ENCODE assay signal across 17 cellular contexts in the genomic region with DNA sequence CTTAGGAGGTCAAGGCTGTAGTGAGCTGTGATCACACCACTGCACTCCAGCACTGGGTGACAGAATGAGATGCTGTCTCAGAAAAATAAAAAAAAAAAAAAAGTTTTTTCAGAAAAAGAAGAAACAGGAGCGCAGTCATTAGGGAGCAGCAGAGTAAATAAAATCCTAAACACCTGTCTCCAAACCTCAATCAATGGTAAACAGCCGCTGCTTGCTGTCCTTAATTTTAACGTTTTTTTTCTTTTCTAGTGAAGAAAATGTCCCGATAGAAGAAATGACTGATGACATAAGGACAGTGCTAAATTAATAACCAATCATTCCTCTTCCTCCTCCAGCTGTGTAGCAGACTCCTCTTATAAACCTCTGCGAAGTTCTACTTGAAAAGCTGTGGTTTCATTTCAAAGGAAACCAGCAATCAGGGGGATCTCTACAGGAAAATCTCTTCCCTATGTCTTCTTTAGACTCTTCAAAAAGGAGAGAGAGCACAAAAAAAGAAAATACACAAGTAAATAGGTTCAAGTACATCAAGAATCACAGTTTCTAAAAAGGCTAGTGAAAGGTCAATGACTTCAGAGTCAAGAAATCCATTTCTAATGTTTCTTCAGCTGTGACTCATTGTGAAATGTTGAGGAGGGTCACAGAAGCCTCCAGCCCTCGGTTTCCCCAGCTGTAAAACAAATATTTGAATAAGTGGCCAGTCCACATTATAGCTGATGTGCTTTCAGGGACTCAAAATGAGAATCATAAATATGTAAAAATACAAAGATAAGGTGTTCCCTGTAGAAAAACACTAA.
DNase-seq lines count a peak whose midpoint lies in the region; ATAC-seq, FAIRE-seq and TF ChIP-seq lines count a peak whose summit lies in the region.
"Had no signal": no experiment of that assay in that cellular context is flagged by ENCODE, and none has a peak within 500 bp of the region (broad histone marks: within the 10 kb centered on the region; RNA-seq: fewer than 3 reads in every experiment).

No MANE protein-coding gene starts in this region.

- H3K9me3 Mint-ChIP-seq in astrocyte (ENCODE audit: unreplicated experiment): no peaks in the 10 kb centered on the region
- H3K9me3 Mint-ChIP-seq: H9 had no signal

- CTCF ChIA-PET in PC-3 (lab: Charles Lee): no interaction called here

- no peak overlapping the region for H2BK15ac ChIP-seq in mesenchymal stem cell (ENCODE audit: low read depth, poor library complexity, severe bottlenecking)

- no peak overlapping the region for H3K4me3 Mint-ChIP-seq in astrocyte (ENCODE audit: unreplicated experiment)
- H3K4me3 Mint-ChIP-seq: CD8-positive, alpha-beta memory T cell; H9 had no signal

- POLR2A ChIA-PET in PC-3 (lab: Charles Lee; ENCODE audit: unreplicated experiment): no interaction called here

- peak; percentile 17 for DNase-seq in Jurkat, Clone E6-1 (ENCODE audit: low read depth, low spot score)
- no peak for DNase-seq in astrocyte (ENCODE audit: low read depth)
- no peak for DNase-seq in mesenchymal stem cell
- no peak for DNase-seq in PC-3
- no peak for DNase-seq in ureter (ENCODE audit: low spot score)
- DNase-seq: BE2C; CD8-positive, alpha-beta memory T cell; DND-41; GDM1; H9; IMR-90; NCI-H1436; NCI-H2029 treated with DMSO at 0.1 percent for 48 hours; NCI-H510A treated with DMSO at 0.1 percent for 48 hours; RPMI8226 had no signal

- BruUV-seq in PC-3 (replicated peaks; lab: Mats Ljungman, UMichigan): no TSS peak

- H3K27me3 ChIP-seq in astrocyte (ENCODE audit: insufficient read depth, low read length): no peaks in the 10 kb centered on the region
- no peaks in the 10 kb centered on the region for H3K27me3 ChIP-seq in mesenchymal stem cell (ENCODE audit: control insufficient read depth in 1 of 2, insufficient read depth in 1 of 2, low read length in 2 of 2)
- H3K27me3 ChIP-seq in skeletal muscle satellite cell (ENCODE audit: control insufficient read depth, insufficient read depth, low read length): no peaks in the 10 kb centered on the region
- no peaks in the 10 kb centered on the region for H3K27me3 ChIP-seq in PC-3 (ENCODE audit: low read length)
- H3K27me3 ChIP-seq: BE2C had no signal

- H3K4me1 Mint-ChIP-seq in astrocyte (ENCODE audit: low read depth, unreplicated experiment): peaks cover 20% of the 10 kb centered on the region
- H3K4me1 Mint-ChIP-seq: CD8-positive, alpha-beta memory T cell had no signal

- H3K27me3 Mint-ChIP-seq in astrocyte (ENCODE audit: low read depth, unreplicated experiment): no peaks in the 10 kb centered on the region

- H3K9me2 ChIP-seq in PC-3 (replicated peaks; ENCODE audit: low read length): 0 out of 2 replicates have a peak, but pooled peaks cover 3% of the 10 kb centered on the region

- peak overlapping the region; percentile 64 for H3K27ac Mint-ChIP-seq in astrocyte (ENCODE audit: unreplicated experiment)
- H3K27ac Mint-ChIP-seq: CD8-positive, alpha-beta memory T cell; H9 had no signal

- H3K4ac ChIP-seq in mesenchymal stem cell (ENCODE audit: low read depth in 1 of 2, low read length in 2 of 2): no peak overlapping the region

- FAIRE-seq in astrocyte (lab: Jason Lieb, UNC): no peak

- no peak overlapping the region for H3K9ac ChIP-seq in astrocyte (ENCODE audit: low read length)
- H3K9ac ChIP-seq in mesenchymal stem cell (ENCODE audit: low read length): peak overlapping the region; percentile 23
- no peak overlapping the region for H3K9ac ChIP-seq in skeletal muscle satellite cell (ENCODE audit: low read depth, low read length)
- no peak overlapping the region for H3K9ac ChIP-seq in PC-3 (ENCODE audit: low read length)

- H2BK120ac ChIP-seq in mesenchymal stem cell (ENCODE audit: low read depth, low read length): no peak overlapping the region

- H4K8ac ChIP-seq in mesenchymal stem cell (ENCODE audit: low read length): no peak overlapping the region

- H3F3A ChIP-seq in PC-3 (ENCODE audit: low read length, unreplicated experiment): no peaks in the 10 kb centered on the region

- no peak overlapping the region for H4K91ac ChIP-seq in mesenchymal stem cell (ENCODE audit: low read length)

- H2AFZ ChIP-seq in astrocyte (ENCODE audit: low read depth, low read length) (no peak overlapping the region), mesenchymal stem cell (ENCODE audit: low read depth, low read length) (no peak overlapping the region), PC-3 (ENCODE audit: low read length) (no peak overlapping the region)

- H3K4me2 ChIP-seq in astrocyte (ENCODE audit: low read length) (peak overlapping the region; percentile 58), mesenchymal stem cell (ENCODE audit: low read length, poor library complexity, severe bottlenecking) (no peak overlapping the region), skeletal muscle satellite cell (ENCODE audit: low read length) (peak overlapping the region; percentile 65), PC-3 (ENCODE audit: low read length) (no peak overlapping the region)

- ATAC-seq in PC-3 (no peak), HG03354 (IDR thresholded peaks at IDR 0.05; ENCODE audit: poor library complexity, severe bottlenecking, unreplicated experiment) (no peak)

- no peak overlapping the region for H3K27ac ChIP-seq in astrocyte (ENCODE audit: low read depth, low read length)
- H3K27ac ChIP-seq in mesenchymal stem cell (ENCODE audit: low read length, poor library complexity, severe bottlenecking): no peak overlapping the region
- no peak overlapping the region for H3K27ac ChIP-seq in PC-3 (ENCODE audit: low read length)

- H3K4me3 ChIP-seq in Jurkat, Clone E6-1 (ENCODE audit: low read length): no peak overlapping the region
- no peak overlapping the region for H3K4me3 ChIP-seq in astrocyte (ENCODE audit: insufficient read depth, low read depth, low read length)
- peak overlapping the region in 1 of 2 experiments; percentile 2 for H3K4me3 ChIP-seq in mesenchymal stem cell (ENCODE audit: insufficient read depth in 1 of 2, low read depth in 1 of 2, low read length in 2 of 2)
- peak overlapping the region; percentile 8 for H3K4me3 ChIP-seq in skeletal muscle satellite cell (ENCODE audit: low read length)
- no peak overlapping the region for H3K4me3 ChIP-seq in PC-3 (ENCODE audit: low read length)

- no peak overlapping the region for H2AK5ac ChIP-seq in mesenchymal stem cell (ENCODE audit: low read length, severe bottlenecking)

- no peak overlapping the region for H3K18ac ChIP-seq in mesenchymal stem cell (ENCODE audit: low read depth in 1 of 2, low read length in 2 of 2)

- no peak overlapping the region for H2BK12ac ChIP-seq in mesenchymal stem cell (ENCODE audit: low read length in 2 of 2)

- H2BK5ac ChIP-seq in mesenchymal stem cell (ENCODE audit: low read depth, low read length, poor library complexity, severe bottlenecking): no peak overlapping the region

- H3K4me1 ChIP-seq in astrocyte (ENCODE audit: insufficient read depth, low read length) (peaks cover 17% of the 10 kb centered on the region), mesenchymal stem cell (ENCODE audit: control insufficient read depth, insufficient read depth, low read depth, low read length) (peaks cover 6% of the 10 kb centered on the region), skeletal muscle satellite cell (ENCODE audit: control insufficient read depth, insufficient read depth, low read length) (peaks cover 28% of the 10 kb centered on the region), PC-3 (ENCODE audit: insufficient read depth, low read length) (peaks cover 17% of the 10 kb centered on the region)
- H3K4me1 ChIP-seq: BE2C had no signal

- no peak for TF ChIP-seq CTCF in astrocyte (IDR thresholded peaks at IDR 0.05; ENCODE audit: insufficient read depth, low read depth, low read length)
- TF ChIP-seq CTCF in PC-3 (conservative IDR thresholded peaks at IDR 0.05; ENCODE audit: low read depth, low read length): no peak

- no peaks in the 10 kb centered on the region for H4K20me1 ChIP-seq in astrocyte (ENCODE audit: insufficient read depth, low read length)
- H4K20me1 ChIP-seq in PC-3 (ENCODE audit: low read length): no peaks in the 10 kb centered on the region

- H3K9me3 ChIP-seq in astrocyte (ENCODE audit: insufficient read depth, low read depth, low read length) (no peaks in the 10 kb centered on the region), mesenchymal stem cell (ENCODE audit: control insufficient read depth, low read length) (no peaks in the 10 kb centered on the region), skeletal muscle satellite cell (replicated peaks; ENCODE audit: low read length) (no peaks in the 10 kb centered on the region), PC-3 (ENCODE audit: low read length) (no peaks in the 10 kb centered on the region)
- H3K9me3 ChIP-seq: BE2C had no signal

- H3K14ac ChIP-seq in mesenchymal stem cell (ENCODE audit: low read length in 2 of 2): no peak overlapping the region

- no peak overlapping the region for H3K23ac ChIP-seq in mesenchymal stem cell (ENCODE audit: low read length in 2 of 2)

- no peaks in the 10 kb centered on the region for H3K36me3 Mint-ChIP-seq in astrocyte (ENCODE audit: low read depth, unreplicated experiment)
- H3K36me3 Mint-ChIP-seq: CD8-positive, alpha-beta memory T cell had no signal

- WGBS in mesenchymal stem cell: 57% methylated on average over 4 of the region's 6 CpGs

- H3K36me3 ChIP-seq in astrocyte (ENCODE audit: insufficient read depth, low read length) (no peaks in the 10 kb centered on the region), mesenchymal stem cell (ENCODE audit: control insufficient read depth in 1 of 2, insufficient read depth in 2 of 2, low read depth in 1 of 2, low read length in 2 of 2) (no peaks in the 10 kb centered on the region), skeletal muscle satellite cell (ENCODE audit: insufficient read depth, low read length) (no peaks in the 10 kb centered on the region), PC-3 (ENCODE audit: low read depth, low read length) (no peaks in the 10 kb centered on the region)
- H3K36me3 ChIP-seq: BE2C had no signal

- no peaks in the 10 kb centered on the region for H3K79me2 ChIP-seq in astrocyte (ENCODE audit: insufficient read depth, low read length)
- H3K79me2 ChIP-seq in PC-3 (ENCODE audit: low read length): no peaks in the 10 kb centered on the region

- no peaks in the 10 kb centered on the region for H3K79me1 ChIP-seq in mesenchymal stem cell (replicated peaks; ENCODE audit: low read length, poor library complexity, severe bottlenecking)

- intact Hi-C loops in PC-3 (cut with micrococcal nuclease): no loop called here

Comparison
In these comparisons a context has a peak if more than half of its experiments do, and no peak if none do; other contexts are left out.
1. H3K4me2 ChIP-seq: peak in astrocyte (single experiment) and skeletal muscle satellite cell (single experiment); none in mesenchymal stem cell (single experiment) and PC-3 (single experiment).